Comparison of ENCODE assay signal across 9 cellular contexts in the genomic region with DNA sequence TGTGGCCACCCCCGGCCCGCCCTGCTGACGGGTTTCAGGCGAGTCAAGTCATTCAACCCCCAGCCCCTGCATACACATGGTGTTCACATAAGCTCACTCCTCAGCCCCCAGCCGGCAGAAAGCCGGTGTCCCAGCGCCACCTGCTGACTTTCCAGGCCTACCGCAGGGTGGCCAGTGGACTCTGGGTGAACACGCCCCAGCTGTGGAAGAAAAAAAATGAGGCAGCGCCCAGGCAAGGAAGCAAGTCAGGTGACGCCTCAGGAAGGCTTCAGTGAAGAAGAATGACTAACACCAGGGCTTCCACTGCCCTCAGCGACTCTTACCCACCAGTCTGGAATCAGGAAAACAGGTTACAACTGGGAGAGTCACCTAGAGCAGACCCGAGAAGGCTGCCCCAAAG. TPM values are rescaled to one million over a fixed set of nuclear protein-coding genes. Genes with fewer than 3 reads are reported as not detected.
A peak's percentile ranks its signal among the peaks of the same experiment; 100 is the strongest.
DNase-seq lines count a peak whose midpoint lies in the region; ATAC-seq, FAIRE-seq and TF ChIP-seq lines count a peak whose summit lies in the region.
"Had no signal": no experiment of that assay in that cellular context is flagged by ENCODE, and none has a peak within 500 bp of the region (broad histone marks: within the 10 kb centered on the region; RNA-seq: fewer than 3 reads in every experiment).

No MANE protein-coding gene starts in this region.

- 23% methylated on average over 11 of the region's 13 CpGs for WGBS in K562 (ENCODE audit: insufficient coverage, low coverage, missing lambda C conversion rate)

- H3K9me1 ChIP-seq in K562 (ENCODE audit: control insufficient read depth, insufficient read depth, low read length): peaks cover 3% of the 10 kb centered on the region

- FAIRE-seq in K562 (lab: Jason Lieb, UNC): peak; percentile 90

- no peaks in the 10 kb centered on the region for H3K9me3 ChIP-seq in K562 (replicated peaks; ENCODE audit: control insufficient read depth, insufficient read depth, low read depth, low read length)

- peak overlapping the region; percentile 60; the same call in 2 of the 3 replicates for H3K27ac ChIP-seq in K562 (ENCODE audit: extremely low read depth, low read depth, low read length)
- H3K27ac ChIP-seq: SK-N-MC had no signal

- DNase-seq in COR-L47 (lab: John Stamatoyannopoulos, UW) (peak; percentile 24), RPMI7951 (ENCODE audit: low read depth) (peak; percentile 57), K562 (ENCODE audit: extremely low read depth in 1 of 4, low spot score in 3 of 4) (peak; percentile 50 to 89 (median 65)), inferior parietal cortex (ENCODE audit: extremely low spot score) (peak; percentile 72), GM19238 (ENCODE audit: insufficient read length, low spot score) (no peak)
- peak; percentile 26 for DNase-seq in stimulated activated CD4-positive, alpha-beta T cell treated with anti-CD3 and anti-CD28 coated beads, Interleukin-12 subunit alpha, Interleukin-12 subunit beta, amount 100 ng/mL, for 4 hours

- no peaks in the 10 kb centered on the region for H3K27me3 ChIP-seq in K562 (ENCODE audit: control insufficient read depth in 2 of 2, insufficient read depth in 2 of 2, low read length in 2 of 2)

- H3K4me1 ChIP-seq in K562 (replicated peaks in 1 of 2; ENCODE audit: control insufficient read depth in 2 of 2, insufficient read depth in 2 of 2, low read length in 2 of 2): peaks cover 3 to 13% of the 10 kb centered on the region in 2 experiments; a peak in 4 of 5 replicates

- no peak overlapping the region for H3K4me3 ChIP-seq in K562
- H3K4me3 ChIP-seq: SK-N-MC had no signal

- TF ChIP-seq RAD21 in K562 (CRISPR knock-in tag; conservative IDR thresholded peaks at IDR 0.05 in 1 of 2, IDR thresholded peaks at IDR 0.05 in 1 of 2): peak; percentile 69 to 79

- peak overlapping the region; percentile 18; the same call in 1 of the 2 replicates for H3K4me2 ChIP-seq in K562 (ENCODE audit: insufficient read depth, low read length)

- peak; percentile 85 to 90 (median 87) for TF ChIP-seq CTCF in K562 (IDR thresholded peaks at IDR 0.05 in 2 of 3, conservative IDR thresholded peaks at IDR 0.05 in 1 of 3; ENCODE audit: insufficient read depth in 2 of 3, low read depth in 1 of 3, low read length in 3 of 3)

- TF ChIP-seq EP300 in K562 (IDR thresholded peaks at IDR 0.05; ENCODE audit: low read length): no peak

- no peak for TF ChIP-seq POLR2A in K562 (conservative IDR thresholded peaks at IDR 0.05)

- BruUV-seq in K562 (replicated peaks; lab: Mats Ljungman, UMichigan): no TSS peak

- H3K36me3 ChIP-seq in K562 (ENCODE audit: control insufficient read depth, insufficient read depth, low read length): peaks cover 77% of the 10 kb centered on the region; the same call in 2 of the 3 replicates

- intact Hi-C loops in K562 (cut with micrococcal nuclease): loop anchor here (2.0 kb wide), 1 partner anchor 98 kb away; no protein-coding TSS in a partner anchor

- peaks cover 9% of the 10 kb centered on the region; the same call in 1 of the 3 replicates for H3K79me2 ChIP-seq in K562 (ENCODE audit: control insufficient read depth, insufficient read depth, low read length)

- H2AFZ ChIP-seq in K562 (ENCODE audit: low read depth, low read length): no peak overlapping the region

- CTCF ChIA-PET in K562 (lab: Yijun Ruan, JAX; ENCODE audit: low intra/inter-chr PET ratio): interaction anchor here (2.0 to 3.0 kb wide), 2 partner anchors 128 to 169 kb away, joined by 5 to 14 read pairs; no protein-coding TSS in a partner anchor

- in situ Hi-C loops in K562 (cut with MboI): no loop called here

- H4K20me1 ChIP-seq in K562 (replicated peaks; ENCODE audit: control insufficient read depth, insufficient read depth, low read length): no peaks in the 10 kb centered on the region; the same call in 1 of the 2 replicates

- H3K9ac ChIP-seq in K562 (ENCODE audit: insufficient read depth in 1 of 2, low read depth in 2 of 2, low read length in 2 of 2): peak overlapping the region in 1 of 2 experiments; percentile 55; a peak in 2 of 4 replicates

- ATAC-seq in HG02885 (IDR thresholded peaks at IDR 0.05; ENCODE audit: poor library complexity, unreplicated experiment) (peak; percentile 49), K562 (peak; percentile 98), HG03196 (IDR thresholded peaks at IDR 0.05; ENCODE audit: unreplicated experiment) (no peak)

- POLR2A ChIA-PET in K562 (lab: Yijun Ruan, JAX): interaction anchor here (0.7 to 1.6 kb wide), 7 partner anchors 10 to 967 kb away, joined by 3 to 6 read pairs (median 4); partner anchors contain the start of genes IDH3G and SSR4

RNA-seq across cellular contexts. Expression of gene BCAP31, which starts 15.8 kb away (rescaled TPM):
- total RNA-seq in RPMI7951 (2014; rRNA removed; shearing (Covaris generic)): 128 and 135 TPM in 2 replicates
- total RNA-seq in K562 (2011; cell fraction: chromatin; rRNA removed; ENCODE audit: low replicate concordance): 194 and 313 TPM in 2 replicates
- total RNA-seq in K562 (2011; cell fraction: nucleolus; rRNA removed): 389 and 398 TPM in 2 replicates
- total RNA-seq in K562 (2011; cell fraction: nucleoplasm; rRNA removed): 299 and 322 TPM in 2 replicates
- total RNA-seq in K562 (2014; rRNA removed): 156 and 184 TPM in 2 replicates
- 206 and 225 TPM in 2 replicates for total RNA-seq in K562 (2014; rRNA removed; fragmentation: Illumina TruSeq; extraction: Trizol)
- 170 and 173 TPM in 2 replicates for total RNA-seq in K562 (2015; rRNA removed; fragmentation: Illumina TruSeq; extraction: Trizol)
- 261 and 262 TPM in 2 replicates for total RNA-seq in K562 (2021)
- 157 and 186 TPM in 2 replicates for polyA plus RNA-seq in K562 (2011; rRNA removed)
- polyA plus RNA-seq in K562 (2011; cell fraction: cytosol; rRNA removed): 164 and 227 TPM in 2 replicates
- 115 and 116 TPM in 2 replicates for polyA plus RNA-seq in K562 (2011; cell fraction: nucleus; rRNA removed)
- polyA plus RNA-seq in K562 (2012): 235 and 441 TPM in 2 replicates
- polyA plus RNA-seq in K562 (2014; fragmentation: Illumina TruSeq; extraction: Trizol): 188 and 219 TPM in 2 replicates
- 100 to 1,000 TPM; 562 to 683 TPM for polyA plus RNA-seq in K562 (2014; fragmentation: Nextera tagmentation; extraction: Ambion mirVana)
- polyA plus RNA-seq in K562 (2014; rRNA removed): 175 and 176 TPM in 2 replicates
- polyA minus RNA-seq in K562 (2011; rRNA and poly(A)+ RNA removed): 177 and 181 TPM in 2 replicates
- polyA minus RNA-seq in K562 (2011; cell fraction: cytosol; rRNA and poly(A)+ RNA removed): 74.4 and 86.4 TPM in 2 replicates
- polyA minus RNA-seq in K562 (2011; cell fraction: nucleus; rRNA and poly(A)+ RNA removed): 30.8 and 43.7 TPM in 2 replicates

RNA-seq across cellular contexts. Expression of gene ABCD1, which starts 16.2 kb away (rescaled TPM):
- total RNA-seq in RPMI7951 (2014; rRNA removed; shearing (Covaris generic)): 7.0 and 9.8 TPM in 2 replicates
- 3.4 and 16.6 TPM in 2 replicates for total RNA-seq in K562 (2011; cell fraction: chromatin; rRNA removed; ENCODE audit: low replicate concordance)
- total RNA-seq in K562 (2011; cell fraction: nucleolus; rRNA removed): 12.9 and 17.3 TPM in 2 replicates
- total RNA-seq in K562 (2011; cell fraction: nucleoplasm; rRNA removed): 7.3 TPM in 2 replicates
- total RNA-seq in K562 (2014; rRNA removed) (3.9 and 6.0 TPM in 2 replicates), K562 (2014; rRNA removed; fragmentation: Illumina TruSeq; extraction: Trizol) (0.80 and 1.4 TPM in 2 replicates), K562 (2015; rRNA removed; fragmentation: Illumina TruSeq; extraction: Trizol) (2.8 and 3.1 TPM in 2 replicates), K562 (2021) (6.9 and 7.1 TPM in 2 replicates)
- polyA plus RNA-seq in K562 (2011; rRNA removed) (1.6 and 3.8 TPM in 2 replicates), K562 (2014; fragmentation: Illumina TruSeq; extraction: Trizol) (2.2 and 3.5 TPM in 2 replicates), K562 (2014; fragmentation: Nextera tagmentation; extraction: Ambion mirVana) (under 1 TPM; 0.07 to 0.18 TPM), K562 (2014; rRNA removed) (3.8 and 5.2 TPM in 2 replicates)
- polyA plus RNA-seq in K562 (2011; cell fraction: cytosol; rRNA removed): 2.8 and 5.5 TPM in 2 replicates
- 8.7 and 16.4 TPM in 2 replicates for polyA plus RNA-seq in K562 (2011; cell fraction: nucleus; rRNA removed)
- 6.3 and 9.6 TPM in 2 replicates for polyA plus RNA-seq in K562 (2012)
- polyA minus RNA-seq in K562 (2011; rRNA and poly(A)+ RNA removed): 1.8 and 2.6 TPM in 2 replicates
- 4.3 and 4.4 TPM in 2 replicates for polyA minus RNA-seq in K562 (2011; cell fraction: cytosol; rRNA and poly(A)+ RNA removed)
- polyA minus RNA-seq in K562 (2011; cell fraction: nucleus; rRNA and poly(A)+ RNA removed): 7.9 and 8.4 TPM in 2 replicates

RNA-seq across cellular contexts. Expression of gene SLC6A8, which starts 20.7 kb away (rescaled TPM):
- total RNA-seq in RPMI7951 (2014; rRNA removed; shearing (Covaris generic)): 4.7 and 5.2 TPM in 2 replicates
- 456 and 1,096 TPM in 2 replicates for total RNA-seq in K562 (2011; cell fraction: chromatin; rRNA removed; ENCODE audit: low replicate concordance)
- total RNA-seq in K562 (2011; cell fraction: nucleolus; rRNA removed): 646 and 663 TPM in 2 replicates
- total RNA-seq in K562 (2011; cell fraction: nucleoplasm; rRNA removed): 500 and 510 TPM in 2 replicates
- total RNA-seq in K562 (2014; rRNA removed) (29.6 and 45.6 TPM in 2 replicates), K562 (2014; rRNA removed; fragmentation: Illumina TruSeq; extraction: Trizol) (24.7 and 34.3 TPM in 2 replicates), K562 (2015; rRNA removed; fragmentation: Illumina TruSeq; extraction: Trizol) (30.3 and 31.0 TPM in 2 replicates), K562 (2021) (122 and 144 TPM in 2 replicates)
- polyA plus RNA-seq in K562 (2011; rRNA removed) (139 and 294 TPM in 2 replicates), K562 (2014; fragmentation: Illumina TruSeq; extraction: Trizol) (73.5 and 87.0 TPM in 2 replicates), K562 (2014; fragmentation: Nextera tagmentation; extraction: Ambion mirVana) (1 to 10 TPM in 1 of 2 experiments, under 1 TPM in 1; 0.68 to 1.7 TPM), K562 (2014; rRNA removed) (76.7 and 77.6 TPM in 2 replicates)
- polyA plus RNA-seq in K562 (2011; cell fraction: cytosol; rRNA removed): 237 and 320 TPM in 2 replicates
- 1,046 and 1,667 TPM in 2 replicates for polyA plus RNA-seq in K562 (2011; cell fraction: nucleus; rRNA removed)
- 94.9 and 162 TPM in 2 replicates for polyA plus RNA-seq in K562 (2012)
- 85.5 and 108 TPM in 2 replicates for polyA minus RNA-seq in K562 (2011; rRNA and poly(A)+ RNA removed)
- 134 and 269 TPM in 2 replicates for polyA minus RNA-seq in K562 (2011; cell fraction: cytosol; rRNA and poly(A)+ RNA removed)
- 124 and 281 TPM in 2 replicates for polyA minus RNA-seq in K562 (2011; cell fraction: nucleus; rRNA and poly(A)+ RNA removed)

RNA-seq across cellular contexts. Expression of gene PNCK, which starts 34.8 kb away (rescaled TPM):
- total RNA-seq in RPMI7951 (2014; rRNA removed; shearing (Covaris generic)): not detected in 2 replicates
- 17.5 and 43.4 TPM in 2 replicates for total RNA-seq in K562 (2011; cell fraction: chromatin; rRNA removed; ENCODE audit: low replicate concordance)
- total RNA-seq in K562 (2011; cell fraction: nucleolus; rRNA removed): 37.0 TPM in 2 replicates
- total RNA-seq in K562 (2011; cell fraction: nucleoplasm; rRNA removed): 18.2 and 26.2 TPM in 2 replicates
- 1.3 and 1.4 TPM in 2 replicates for total RNA-seq in K562 (2014; rRNA removed)
- total RNA-seq in K562 (2014; rRNA removed; fragmentation: Illumina TruSeq; extraction: Trizol): 0.25 and 0.48 TPM in 2 replicates
- total RNA-seq in K562 (2015; rRNA removed; fragmentation: Illumina TruSeq; extraction: Trizol): 0.51 and 0.79 TPM in 2 replicates
- 1.9 and 2.2 TPM in 2 replicates for total RNA-seq in K562 (2021)
- 7.5 and 23.6 TPM in 2 replicates for polyA plus RNA-seq in K562 (2011; rRNA removed)
- polyA plus RNA-seq in K562 (2011; cell fraction: cytosol; rRNA removed): 10.0 and 17.5 TPM in 2 replicates
- 100 and 212 TPM in 2 replicates for polyA plus RNA-seq in K562 (2011; cell fraction: nucleus; rRNA removed)
- polyA plus RNA-seq in K562 (2012): 6.0 and 17.0 TPM in 2 replicates
- 1.0 and 1.2 TPM in 2 replicates for polyA plus RNA-seq in K562 (2014; fragmentation: Illumina TruSeq; extraction: Trizol)
- under 1 TPM in 1 of 2 experiments, not detected in 1; 0.13 TPM for polyA plus RNA-seq in K562 (2014; fragmentation: Nextera tagmentation; extraction: Ambion mirVana)
- 1.7 and 2.5 TPM in 2 replicates for polyA plus RNA-seq in K562 (2014; rRNA removed)
- 3.5 and 6.7 TPM in 2 replicates for polyA minus RNA-seq in K562 (2011; rRNA and poly(A)+ RNA removed)
- polyA minus RNA-seq in K562 (2011; cell fraction: cytosol; rRNA and poly(A)+ RNA removed): 2.9 and 11.2 TPM in 2 replicates
- polyA minus RNA-seq in K562 (2011; cell fraction: nucleus; rRNA and poly(A)+ RNA removed): 20.6 and 48.3 TPM in 2 replicates

RNA-seq across cellular contexts. Expression of gene PLXNB3, which starts 55.6 kb away (rescaled TPM):
- 2.0 and 3.8 TPM in 2 replicates for total RNA-seq in RPMI7951 (2014; rRNA removed; shearing (Covaris generic))
- total RNA-seq in K562 (2011; cell fraction: chromatin; rRNA removed; ENCODE audit: low replicate concordance): 2.4 and 18.7 TPM in 2 replicates
- 5.5 and 11.0 TPM in 2 replicates for total RNA-seq in K562 (2011; cell fraction: nucleolus; rRNA removed)
- total RNA-seq in K562 (2011; cell fraction: nucleoplasm; rRNA removed): 3.1 and 3.7 TPM in 2 replicates
- 1.6 and 2.0 TPM in 2 replicates for total RNA-seq in K562 (2014; rRNA removed)
- total RNA-seq in K562 (2014; rRNA removed; fragmentation: Illumina TruSeq; extraction: Trizol): 0.22 TPM in 1 of 2 replicates, not detected in the other
- total RNA-seq in K562 (2015; rRNA removed; fragmentation: Illumina TruSeq; extraction: Trizol): 0.25 and 0.72 TPM in 2 replicates
- 1.6 TPM in 2 replicates for total RNA-seq in K562 (2021)
- polyA plus RNA-seq in K562 (2011; rRNA removed): 1.5 and 2.4 TPM in 2 replicates
- polyA plus RNA-seq in K562 (2011; cell fraction: cytosol; rRNA removed): 0.63 and 1.1 TPM in 2 replicates
- 12.2 and 14.5 TPM in 2 replicates for polyA plus RNA-seq in K562 (2011; cell fraction: nucleus; rRNA removed)
- 0.94 and 1.7 TPM in 2 replicates for polyA plus RNA-seq in K562 (2012)
- polyA plus RNA-seq in K562 (2014; fragmentation: Illumina TruSeq; extraction: Trizol): 0.40 and 0.50 TPM in 2 replicates
- not detected for polyA plus RNA-seq in K562 (2014; fragmentation: Nextera tagmentation; extraction: Ambion mirVana)
- polyA plus RNA-seq in K562 (2014; rRNA removed): 1.4 and 1.6 TPM in 2 replicates
- 0.81 and 1.2 TPM in 2 replicates for polyA minus RNA-seq in K562 (2011; rRNA and poly(A)+ RNA removed)
- 1.2 and 2.0 TPM in 2 replicates for polyA minus RNA-seq in K562 (2011; cell fraction: cytosol; rRNA and poly(A)+ RNA removed)
- 4.0 and 4.3 TPM in 2 replicates for polyA minus RNA-seq in K562 (2011; cell fraction: nucleus; rRNA and poly(A)+ RNA removed)
